26 cellular contexts compared by ENCODE assay signal in genomic region chr5:37830348-37830747, GRCh38. TPM values are rescaled to one million over a fixed set of nuclear protein-coding genes. Genes with fewer than 3 reads are reported as not detected.
"Had no signal": no experiment of that assay in that cellular context is flagged by ENCODE, and none has a peak within 500 bp of the region (broad histone marks: within the 10 kb centered on the region; RNA-seq: fewer than 3 reads in every experiment).

No MANE protein-coding gene starts in this region.

- H3K4me1 ChIP-seq: SJCRH30 had no signal

- ATAC-seq: Panc1, PC-3, Right ventricle myocardium inferior, SK-N-SH treated with all-trans-retinoic acid at 6 μM for 48 hours had no signal

- H3K9me3 ChIP-seq: MG63, SJCRH30 had no signal

- H3K4me3 ChIP-seq: MG63, SJCRH30 had no signal

- H3K27me3 ChIP-seq: MG63, SJCRH30 had no signal

- DNase-seq: IMR-90; Karpas-422; KG1; MG63; NCI-H1092; NCI-H1105 treated with DMSO at 0.1 percent for 48 hours; NCI-H1417 treated with DMSO at 0.1 percent for 48 hours; NCI-H146; NCI-H1694 treated with DMSO at 0.1 percent for 48 hours; NCI-H1930; NCI-H2081; NCI-H2107; NCI-H226; NCI-H446; NCI-H510A; NCI-H524 treated with DMSO at 0.1 percent for 48 hours; NCI-H69; NCI-H774; NK-92 treated with Interleukin-12 subunit alpha and Interleukin-12 subunit beta, amount 100 ng/mL, for 24 hours; PC-3; SHP77 treated with DMSO at 0.1 percent for 48 hours; SJCRH30 had no signal

- H3K27ac ChIP-seq: HL-60, SJCRH30 had no signal

- H3K36me3 ChIP-seq: MG63 had no signal

RNA-seq across cellular contexts. Expression of gene GDNF, which starts 9.5 kb away (rescaled TPM):
- total RNA-seq: PC-3, Right ventricle myocardium inferior had no signal
